8 cellular contexts compared by ENCODE assay signal in the genomic region with DNA sequence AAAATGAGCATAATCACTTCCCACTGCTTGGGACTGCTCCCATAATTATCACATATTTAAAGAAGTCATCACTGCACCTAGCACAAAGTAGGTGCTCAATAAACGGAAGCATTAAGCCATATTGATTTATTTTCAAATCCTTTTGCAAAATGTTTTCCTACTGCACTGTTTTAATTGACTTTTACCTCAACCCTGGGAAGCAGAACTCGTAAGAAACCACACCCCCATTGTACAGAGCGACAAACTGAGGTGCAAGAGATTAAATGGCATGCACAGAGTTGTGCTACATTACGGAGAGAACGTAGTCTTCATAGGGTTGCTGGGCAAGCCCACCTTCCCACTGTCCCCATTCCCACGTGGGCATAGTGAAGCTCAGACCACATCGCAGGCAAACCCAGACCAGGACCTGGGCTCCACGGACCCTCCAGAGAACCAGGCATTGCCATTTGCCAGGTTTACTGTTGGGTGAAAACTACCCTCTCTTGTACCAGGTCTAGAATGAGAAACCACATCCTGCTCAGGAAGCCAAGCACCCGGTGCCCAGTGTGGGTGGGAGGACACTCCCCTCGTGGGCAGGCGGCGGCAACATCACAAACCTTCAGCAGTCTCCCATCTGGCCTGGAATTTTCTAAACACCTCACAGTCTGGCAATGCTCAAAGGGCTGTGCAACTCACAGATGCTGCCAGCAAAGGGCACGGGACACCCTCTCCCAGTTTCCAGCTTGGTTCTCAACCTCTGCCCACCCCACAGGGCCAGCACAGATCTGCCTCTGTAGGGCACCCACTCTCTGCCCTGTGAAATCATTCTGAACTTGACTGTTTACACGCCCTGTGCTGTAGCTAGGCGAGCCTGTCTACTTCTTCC. TPM values are rescaled to one million over a fixed set of nuclear protein-coding genes. Genes with fewer than 3 reads are reported as not detected.
DNase-seq lines count a peak whose midpoint lies in the region; ATAC-seq and TF ChIP-seq lines count a peak whose summit lies in the region.

No MANE protein-coding gene starts in this region.

- no peaks in the 10 kb centered on the region for H3K36me3 ChIP-seq in rectal smooth muscle tissue (ENCODE audit: control insufficient read depth, insufficient read depth, low read length)

- H3K4me1 ChIP-seq in rectal smooth muscle tissue (ENCODE audit: control insufficient read depth, insufficient read depth, low read length), result peaks cover 66% of the 10 kb centered on the region

- peak; percentile 80 for DNase-seq in Daoy (ENCODE audit: low read depth)
- peak; percentile 79 for DNase-seq in UCSD-AML1 (lab: John Stamatoyannopoulos, UW; ENCODE audit: unreplicated experiment)
- DNase-seq in coronary artery (ENCODE audit: low spot score), result no peak
- DNase-seq in NCI-H2029 (lab: John Stamatoyannopoulos, UW), result no peak
- no peak for DNase-seq in GF-D8 (lab: John Stamatoyannopoulos, UW)
- no peak for DNase-seq in LoVo (ENCODE audit: low spot score)

- H3K9ac ChIP-seq in rectal smooth muscle tissue (ENCODE audit: low read length), result no peak overlapping the region

- no peak for ATAC-seq in GM21515 (IDR thresholded peaks at IDR 0.05; ENCODE audit: unreplicated experiment)

- H3K27me3 ChIP-seq in rectal smooth muscle tissue (ENCODE audit: control insufficient read depth, insufficient read depth, low read length), result no peaks in the 10 kb centered on the region

- H3K4me3 ChIP-seq in coronary artery, result peak overlapping the region; percentile 68
- peak overlapping the region; percentile 9 for H3K4me3 ChIP-seq in rectal smooth muscle tissue (ENCODE audit: low read length)

- TF ChIP-seq CTCF in coronary artery (IDR thresholded peaks at IDR 0.05), result no peak

- peak overlapping the region; percentile 89 to 95 for H3K27ac ChIP-seq in coronary artery
- H3K27ac ChIP-seq in rectal smooth muscle tissue (ENCODE audit: low read depth, low read length), result peak overlapping the region; percentile 98

RNA-seq across cellular contexts. Expression of gene IFFO2, which starts 8.2 kb away (rescaled TPM):
- 33.0 and 34.1 TPM in 2 replicates for total RNA-seq in Daoy (2014; rRNA removed; shearing (Covaris generic))

RNA-seq across cellular contexts. Expression of gene ALDH4A1, which starts 45.9 kb away (rescaled TPM):
- total RNA-seq in Daoy (2014; rRNA removed; shearing (Covaris generic)), result 9.5 and 29.3 TPM in 2 replicates

Comparison
In these comparisons a context has a peak if more than half of its experiments do, and no peak if none do; other contexts are left out.
1. DNase-seq: peak in Daoy (single experiment) and UCSD-AML1 (single experiment); none in coronary artery (single experiment), NCI-H2029 (single experiment), GF-D8 (single experiment) and LoVo (single experiment).